Comparison of ENCODE assay signal across 15 cellular contexts in genomic region chr20:58908941-58909340, GRCh38. TPM values are rescaled to one million over a fixed set of nuclear protein-coding genes. Genes with fewer than 3 reads are reported as not detected.
A peak's percentile ranks its signal among the peaks of the same experiment; 100 is the strongest.
DNase-seq lines count a peak whose midpoint lies in the region; ATAC-seq, FAIRE-seq and TF ChIP-seq lines count a peak whose summit lies in the region.
"Had no signal": no experiment of that assay in that cellular context is flagged by ENCODE, and none has a peak within 500 bp of the region (broad histone marks: within the 10 kb centered on the region; RNA-seq: fewer than 3 reads in every experiment).

No MANE protein-coding gene starts in this region.

- H3K4me3 ChIP-seq in SK-N-MC (no peak overlapping the region), hepatocyte (no peak overlapping the region), subcutaneous abdominal adipose tissue (ENCODE audit: low read depth in 1 of 5, low read length in 5 of 5) (no peak overlapping the region)
- H3K4me3 ChIP-seq: SJSA1 had no signal

- ATAC-seq in HG02798 (IDR thresholded peaks at IDR 0.05; ENCODE audit: poor library complexity, unreplicated experiment): no peak
- no peak for ATAC-seq in HG02588 (IDR thresholded peaks at IDR 0.05; ENCODE audit: unreplicated experiment)
- ATAC-seq: activated CD8-positive, alpha-beta memory T cell treated with anti-CD3 and anti-CD28 coated beads, Interleukin-2, amount 10 ng/mL, durations not matched to agents 7 days and 5 days; activated naive CD4-positive, alpha-beta T cell treated with anti-CD3 and anti-CD28 coated beads, Interleukin-2, amount 50 U/mL, for 72 hours had no signal

- peaks cover 30% of the 10 kb centered on the region for H4K20me1 ChIP-seq in hepatocyte (ENCODE audit: insufficient read depth, poor library complexity, severe bottlenecking)

- H3K9ac ChIP-seq in SK-N-MC (ENCODE audit: insufficient read length) (no peak overlapping the region), subcutaneous abdominal adipose tissue (ENCODE audit: low read length in 5 of 5) (no peak overlapping the region)

- H3K27ac ChIP-seq in SK-N-MC: peak overlapping the region; percentile 89; the same call in 1 of the 2 replicates
- H3K27ac ChIP-seq in hepatocyte: peak overlapping the region; percentile 69
- H3K27ac ChIP-seq in subcutaneous abdominal adipose tissue (ENCODE audit: low read depth, low read length): peak overlapping the region; percentile 95
- H3K27ac ChIP-seq: SJSA1 had no signal

- peaks cover 18% of the 10 kb centered on the region for H3K4me1 ChIP-seq in hepatocyte (ENCODE audit: insufficient read depth)
- peaks cover 6 to 45% (median 32%) of the 10 kb centered on the region in 5 donors for H3K4me1 ChIP-seq in subcutaneous abdominal adipose tissue (ENCODE audit: control insufficient read depth in 5 of 5, insufficient read depth in 5 of 5, low read length in 5 of 5)

- no peak for TF ChIP-seq CTCF in hepatocyte (IDR thresholded peaks at IDR 0.05; ENCODE audit: poor library complexity)

- H3K9me3 ChIP-seq in SK-N-MC (ENCODE audit: low read depth, low read length): no peaks in the 10 kb centered on the region
- no peaks in the 10 kb centered on the region for H3K9me3 ChIP-seq in hepatocyte (ENCODE audit: low read depth)
- no peaks in the 10 kb centered on the region for H3K9me3 ChIP-seq in subcutaneous abdominal adipose tissue (ENCODE audit: control insufficient read depth in 5 of 5, low read length in 5 of 5)
- H3K9me3 ChIP-seq: SJSA1 had no signal

- H2AFZ ChIP-seq in hepatocyte: no peak overlapping the region

- H3K36me3 ChIP-seq in SK-N-MC (ENCODE audit: insufficient read depth, low read length) (peaks cover 79% of the 10 kb centered on the region), hepatocyte (replicated peaks; ENCODE audit: insufficient read depth, low read depth) (peaks cover 16% of the 10 kb centered on the region), subcutaneous abdominal adipose tissue (ENCODE audit: control insufficient read depth in 5 of 5, insufficient read depth in 5 of 5, low read length in 5 of 5) (peaks cover 38 to 69% (median 57%) of the 10 kb centered on the region in 5 donors)

- H3K27me3 ChIP-seq in hepatocyte (no peaks in the 10 kb centered on the region), subcutaneous abdominal adipose tissue (ENCODE audit: control insufficient read depth in 5 of 5, insufficient read depth in 4 of 5, low read length in 5 of 5) (no peaks in the 10 kb centered on the region)
- H3K27me3 ChIP-seq: SJSA1 had no signal

- 97% methylated on average over 9 of the region's 9 CpGs for WGBS in hepatocyte (ENCODE audit: low lambda C conversion rate, missing lambda C conversion rate)

- H3K4me2 ChIP-seq in hepatocyte: no peak overlapping the region

- peaks cover 36% of the 10 kb centered on the region for H3K79me2 ChIP-seq in hepatocyte

- FAIRE-seq in GM19239 (lab: Jason Lieb, UNC): peak; percentile 58
- FAIRE-seq: colon, H1 had no signal

- no peaks in the 10 kb centered on the region for H3K9me2 ChIP-seq in hepatocyte (replicated peaks; ENCODE audit: insufficient read depth)

- DNase-seq in GM19239 (ENCODE audit: insufficient read length, low spot score): no peak
- no peak for DNase-seq in SK-N-MC (ENCODE audit: low read depth, low spot score)
- no peak for DNase-seq in hepatocyte (ENCODE audit: low spot score)
- DNase-seq in NCI-H2081 (lab: John Stamatoyannopoulos, UW): no peak
- DNase-seq: activated CD8-positive, alpha-beta memory T cell treated with anti-CD3 and anti-CD28 coated beads, Interleukin-2, amount 10 ng/mL, durations not matched to agents 7 days and 5 days; GDM1; stimulated activated CD4-positive, alpha-beta T cell treated with anti-CD3 and anti-CD28 coated beads, Interleukin-2, amount 100 ng/mL, for 24 hours had no signal

RNA-seq across cellular contexts. Expression of gene GNAS, which starts 56.4 kb away (rescaled TPM):
- 841 and 897 TPM in 2 replicates for total RNA-seq in hepatocyte
- polyA plus RNA-seq in hepatocyte: 1,649 and 1,702 TPM in 2 replicates

RNA-seq across cellular contexts. Expression of gene GNAS-AS1, which starts 58.2 kb away (rescaled TPM):
- 0.16 TPM in 1 of 2 replicates, not detected in the other for total RNA-seq in hepatocyte
- polyA plus RNA-seq in hepatocyte: 0.97 and 0.98 TPM in 2 replicates
- total RNA-seq: posterior vena cava, SJSA1 had no signal
